Comparison of ENCODE assay signal across 9 cellular contexts in the genomic region with DNA sequence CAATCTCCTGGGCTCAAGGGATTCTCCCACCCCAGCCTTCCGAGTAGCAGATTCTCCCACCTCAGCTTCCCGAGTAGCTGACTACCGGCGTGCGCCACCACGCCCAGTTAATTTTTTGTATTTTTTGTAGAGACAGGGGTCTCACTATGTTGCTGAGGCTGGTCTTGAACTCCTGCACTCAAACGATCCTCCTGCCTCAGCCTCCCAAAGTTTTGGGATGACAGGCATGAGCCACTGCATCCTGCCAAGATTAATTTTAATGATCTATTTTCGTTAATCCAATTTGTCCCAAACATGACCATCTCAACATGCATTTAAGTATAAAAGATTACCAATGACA. TPM values are rescaled to one million over a fixed set of nuclear protein-coding genes. Genes with fewer than 3 reads are reported as not detected.
DNase-seq lines count a peak whose midpoint lies in the region; ATAC-seq, FAIRE-seq and TF ChIP-seq lines count a peak whose summit lies in the region.
"Had no signal": no experiment of that assay in that cellular context is flagged by ENCODE, and none has a peak within 500 bp of the region (broad histone marks: within the 10 kb centered on the region; RNA-seq: fewer than 3 reads in every experiment).

No MANE protein-coding gene starts in this region.

- no peak for ATAC-seq in naive thymus-derived CD8-positive, alpha-beta T cell
- ATAC-seq in HG03432 (IDR thresholded peaks at IDR 0.05; ENCODE audit: unreplicated experiment) (no peak), HG03565 (IDR thresholded peaks at IDR 0.05; ENCODE audit: unreplicated experiment) (no peak)

- TF ChIP-seq POLR2A in H54 (IDR thresholded peaks at IDR 0.05; ENCODE audit: low read depth, low read length): no peak

- H3K4me3 Mint-ChIP-seq in naive thymus-derived CD8-positive, alpha-beta T cell: peak overlapping the region; percentile 87 to 95 (median 92)

- peaks cover 59% of the 10 kb centered on the region for H3K4me1 ChIP-seq in Karpas-422 (ENCODE audit: low read length)

- H3K79me2 ChIP-seq in Karpas-422 (ENCODE audit: low read length): peaks cover 65% of the 10 kb centered on the region

- H2AFZ ChIP-seq in Karpas-422 (ENCODE audit: low read length): no peak overlapping the region

- peaks cover 10% of the 10 kb centered on the region; the same call in 1 of the 2 replicates for H3K36me3 ChIP-seq in Karpas-422 (ENCODE audit: insufficient read depth, low read length)

- no peaks in the 10 kb centered on the region for H3K27me3 ChIP-seq in AG04450 (ENCODE audit: control insufficient read depth, insufficient read depth, low read length)
- no peaks in the 10 kb centered on the region for H3K27me3 ChIP-seq in Karpas-422 (ENCODE audit: low read length)

- H3K9ac ChIP-seq in Karpas-422 (ENCODE audit: low read length): peak overlapping the region; percentile 95

- H3K4me1 Mint-ChIP-seq in naive thymus-derived CD8-positive, alpha-beta T cell: peaks cover 47 to 87% (median 85%) of the 10 kb centered on the region in 4 donors

- H3K36me3 Mint-ChIP-seq in naive thymus-derived CD8-positive, alpha-beta T cell: peaks cover 0 to 12% (median 0%) of the 10 kb centered on the region in 3 donors

- FAIRE-seq in H54 (lab: Jason Lieb, UNC): no peak
- FAIRE-seq: frontal cortex had no signal

- no peaks in the 10 kb centered on the region for H3K9me3 Mint-ChIP-seq in naive thymus-derived CD8-positive, alpha-beta T cell

- CTCF ChIA-PET in AG04450 (lab: Charles Lee): interaction anchor here (0.6 to 3.4 kb wide), 5 partner anchors 10 to 841 kb away, joined by 3 to 18 read pairs (median 4); no protein-coding TSS in a partner anchor

- H3K4me3 ChIP-seq in AG04450 (ENCODE audit: low read depth, low read length) (peak overlapping the region; percentile 81), Karpas-422 (ENCODE audit: low read length) (peak overlapping the region; percentile 94)

- no peaks in the 10 kb centered on the region for H3K9me2 ChIP-seq in Karpas-422 (replicated peaks; ENCODE audit: insufficient read depth, low read length)

- H3K27ac ChIP-seq in AG04450 (ENCODE audit: low read depth, low read length) (no peak overlapping the region), Karpas-422 (ENCODE audit: low read length) (peak overlapping the region; percentile 91), cingulate gyrus (ENCODE audit: low read depth, low read length) (peak overlapping the region; percentile 73)

- H4K20me1 ChIP-seq in Karpas-422 (ENCODE audit: insufficient read depth, low read depth, low read length): peaks cover 18% of the 10 kb centered on the region

- H3K9me3 ChIP-seq in AG04450 (ENCODE audit: control insufficient read depth, insufficient read depth, low read length): no peaks in the 10 kb centered on the region
- H3K9me3 ChIP-seq in Karpas-422 (ENCODE audit: low read length): no peaks in the 10 kb centered on the region

- no peak for DNase-seq in AG04450 (ENCODE audit: low read depth, low spot score)
- DNase-seq in Karpas-422: no peak
- no peak for DNase-seq in naive thymus-derived CD8-positive, alpha-beta T cell
- no peak for DNase-seq in DMS 273 treated with DMSO at 0.1 percent for 48 hours (lab: John Stamatoyannopoulos, UW)
- DNase-seq in H54 (ENCODE audit: insufficient read length, low spot score): no peak

- no peaks in the 10 kb centered on the region for H3K27me3 Mint-ChIP-seq in naive thymus-derived CD8-positive, alpha-beta T cell

- TF ChIP-seq CTCF in AG04450 (IDR thresholded peaks at IDR 0.05; ENCODE audit: low read depth, low read length): no peak

- H3K4me2 ChIP-seq in Karpas-422 (ENCODE audit: low read depth, low read length, poor library complexity, severe bottlenecking): peak overlapping the region; percentile 91

- POLR2A ChIA-PET in AG04450 (lab: Yijun Ruan, JAX): no interaction called here
- POLR2A ChIA-PET in naive thymus-derived CD8-positive, alpha-beta T cell (lab: Charles Lee): interaction anchor here (1.2 to 4.3 kb wide), 7 partner anchors 10 to 174 kb away, joined by 3 to 60 read pairs (median 7); a partner anchor contains a TSS

- peak overlapping the region; percentile 81 to 97 (median 92) for H3K27ac Mint-ChIP-seq in naive thymus-derived CD8-positive, alpha-beta T cell

RNA-seq across cellular contexts. Expression of a gene that starts 1.2 kb away (rescaled TPM):
- 66.9 and 72.6 TPM in 2 replicates for polyA plus RNA-seq in AG04450 (2011; rRNA removed)
- polyA minus RNA-seq in AG04450 (2011; rRNA and poly(A)+ RNA removed): 32.0 and 40.6 TPM in 2 replicates
- total RNA-seq in Karpas-422 (2014; rRNA removed; shearing (Covaris generic); ENCODE audit: low replicate concordance): 28.4 and 54.9 TPM in 2 replicates
- 10 to 100 TPM; 71.0 to 72.2 TPM for total RNA-seq in naive thymus-derived CD8-positive, alpha-beta T cell
- polyA plus RNA-seq in naive thymus-derived CD8-positive, alpha-beta T cell: 10 to 100 TPM; 29.7 to 35.1 (median 32.3) TPM

RNA-seq across cellular contexts. Expression of a gene that starts 53.2 kb away (rescaled TPM):
- 35.8 and 37.7 TPM in 2 replicates for polyA plus RNA-seq in AG04450 (2011; rRNA removed)
- polyA minus RNA-seq in AG04450 (2011; rRNA and poly(A)+ RNA removed): 23.1 and 28.4 TPM in 2 replicates
- total RNA-seq in Karpas-422 (2014; rRNA removed; shearing (Covaris generic); ENCODE audit: low replicate concordance): 28.5 and 49.6 TPM in 2 replicates
- 10 to 100 TPM; 35.3 to 41.8 TPM for total RNA-seq in naive thymus-derived CD8-positive, alpha-beta T cell
- polyA plus RNA-seq in naive thymus-derived CD8-positive, alpha-beta T cell: 10 to 100 TPM; 31.8 to 46.8 (median 35.4) TPM

RNA-seq across cellular contexts. Expression of a gene that starts 55.5 kb away (rescaled TPM):
- polyA plus RNA-seq in AG04450 (2011; rRNA removed): 106 and 169 TPM in 2 replicates
- polyA minus RNA-seq in AG04450 (2011; rRNA and poly(A)+ RNA removed): 30.5 and 51.3 TPM in 2 replicates
- total RNA-seq in Karpas-422 (2014; rRNA removed; shearing (Covaris generic); ENCODE audit: low replicate concordance): 171 and 183 TPM in 2 replicates
- 100 to 1,000 TPM; 238 to 252 TPM for total RNA-seq in naive thymus-derived CD8-positive, alpha-beta T cell
- polyA plus RNA-seq in naive thymus-derived CD8-positive, alpha-beta T cell: 100 to 1,000 TPM; 256 to 353 (median 337) TPM
